8 cellular contexts compared by ENCODE assay signal in genomic region chr1:177355575-177355974, GRCh38.
DNase-seq lines count a peak whose midpoint lies in the region; ATAC-seq and TF ChIP-seq lines count a peak whose summit lies in the region.

No MANE protein-coding gene starts in this region.

- H3K27ac Mint-ChIP-seq in activated T-helper 1 cell treated with anti-CD3 and anti-CD28 coated beads, Interleukin-12 subunit alpha, Interleukin-12 subunit beta, Interleukin-2, Interleukin-4 antibody, amounts not matched to agents 30 ng/mL and 10 ng/mL and 1 ng/mL, durations not matched to agents 14 hours and 24 hours and 36 hours = no peak overlapping the region

- peak; percentile 67 for ATAC-seq in GM18867 (IDR thresholded peaks at IDR 0.05; ENCODE audit: unreplicated experiment)

- H3K36me3 Mint-ChIP-seq in activated T-helper 1 cell treated with anti-CD3 and anti-CD28 coated beads, Interleukin-12 subunit alpha, Interleukin-12 subunit beta, Interleukin-2, Interleukin-4 antibody, amounts not matched to agents 30 ng/mL and 10 ng/mL and 1 ng/mL, durations not matched to agents 14 hours and 24 hours and 36 hours (ENCODE audit: low read depth) = no peaks in the 10 kb centered on the region

- H3K4me1 ChIP-seq in A673 (ENCODE audit: insufficient read depth, low read length, poor library complexity, severe bottlenecking) = peaks cover 10% of the 10 kb centered on the region

- no peaks in the 10 kb centered on the region for H3K27me3 Mint-ChIP-seq in activated T-helper 1 cell treated with anti-CD3 and anti-CD28 coated beads, Interleukin-12 subunit alpha, Interleukin-12 subunit beta, Interleukin-2, Interleukin-4 antibody, amounts not matched to agents 30 ng/mL and 10 ng/mL and 1 ng/mL, durations not matched to agents 14 hours and 24 hours and 36 hours (ENCODE audit: insufficient read depth)

- CTCF ChIA-PET in A673 (lab: Charles Lee) = interaction anchor here (0.6 to 0.8 kb wide), 2 partner anchors 15 to 457 kb away, joined by 3 read pairs; no protein-coding TSS in a partner anchor

- no peak overlapping the region for H3K4me3 ChIP-seq in A673 (ENCODE audit: low read depth, low read length, poor library complexity, severe bottlenecking)

- BruUV-seq in A673 (replicated peaks; lab: Mats Ljungman, UMichigan) = no TSS peak

- no peaks in the 10 kb centered on the region for H3K9me3 ChIP-seq in A673 (ENCODE audit: low read depth, low read length, poor library complexity, severe bottlenecking)

- intact Hi-C loops in A673 (cut with micrococcal nuclease; ENCODE audit: unreplicated experiment) = loop anchor here (1.0 to 10.0 kb wide), 3 partner anchors 427 to 589 kb away; no protein-coding TSS in a partner anchor
- intact Hi-C loops in activated T-helper 1 cell treated with anti-CD3 and anti-CD28 coated beads, Interleukin-12 subunit alpha, Interleukin-12 subunit beta, Interleukin-2, Interleukin-4 antibody, amounts not matched to agents 30 ng/mL and 10 ng/mL and 1 ng/mL, durations not matched to agents 14 hours and 24 hours and 36 hours (cut with micrococcal nuclease) = no loop called here

- DNase-seq in A673 (ENCODE audit: low spot score) (peak; percentile 41), RPMI8226 (peak; percentile 33), iPS-NIHi11 (ENCODE audit: low spot score) (peak; percentile 77), NCI-H774 (lab: John Stamatoyannopoulos, UW) (no peak), NCI-H345 (lab: John Stamatoyannopoulos, UW) (no peak)
- DNase-seq in activated T-helper 1 cell treated with anti-CD3 and anti-CD28 coated beads, Interleukin-12 subunit alpha, Interleukin-12 subunit beta, Interleukin-2, Interleukin-4 antibody, amounts not matched to agents 30 ng/mL and 10 ng/mL and 1 ng/mL, durations not matched to agents 14 hours and 24 hours and 36 hours (ENCODE audit: low spot score) = no peak
- DNase-seq in stimulated activated CD4-positive, alpha-beta T cell treated with anti-CD3 and anti-CD28 coated beads, Interleukin-15, amount 100 ng/mL, for 24 hours = no peak

- no peak overlapping the region for H3K27ac ChIP-seq in A673 (ENCODE audit: low read depth, low read length, poor library complexity, severe bottlenecking)

- POLR2A ChIA-PET in A673 (lab: Charles Lee; ENCODE audit: low non-redundant PET) = no interaction called here

- no peaks in the 10 kb centered on the region for H3K27me3 ChIP-seq in A673 (replicated peaks; ENCODE audit: insufficient read depth, low read depth, low read length, poor library complexity)

- H3K4me3 Mint-ChIP-seq in activated T-helper 1 cell treated with anti-CD3 and anti-CD28 coated beads, Interleukin-12 subunit alpha, Interleukin-12 subunit beta, Interleukin-2, Interleukin-4 antibody, amounts not matched to agents 30 ng/mL and 10 ng/mL and 1 ng/mL, durations not matched to agents 14 hours and 24 hours and 36 hours = no peak overlapping the region

- no peaks in the 10 kb centered on the region for H3K9me3 Mint-ChIP-seq in activated T-helper 1 cell treated with anti-CD3 and anti-CD28 coated beads, Interleukin-12 subunit alpha, Interleukin-12 subunit beta, Interleukin-2, Interleukin-4 antibody, amounts not matched to agents 30 ng/mL and 10 ng/mL and 1 ng/mL, durations not matched to agents 14 hours and 24 hours and 36 hours

- TF ChIP-seq CTCF in A673 (conservative IDR thresholded peaks at IDR 0.05; ENCODE audit: low read depth, low read length) = peak; percentile 65

- H3K4me1 Mint-ChIP-seq in activated T-helper 1 cell treated with anti-CD3 and anti-CD28 coated beads, Interleukin-12 subunit alpha, Interleukin-12 subunit beta, Interleukin-2, Interleukin-4 antibody, amounts not matched to agents 30 ng/mL and 10 ng/mL and 1 ng/mL, durations not matched to agents 14 hours and 24 hours and 36 hours (ENCODE audit: low read depth) = no peaks in the 10 kb centered on the region

- no peaks in the 10 kb centered on the region for H3K36me3 ChIP-seq in A673 (ENCODE audit: insufficient read depth, low read length, poor library complexity, severe bottlenecking)

Comparison
In these comparisons a context has a peak if more than half of its experiments do, and no peak if none do; other contexts are left out.
1. DNase-seq: peak in A673 (single experiment), RPMI8226 (single experiment) and iPS-NIHi11 (single experiment); none in activated T-helper 1 cell treated with anti-CD3 and anti-CD28 coated beads, Interleukin-12 subunit alpha, Interleukin-12 subunit beta, Interleukin-2, Interleukin-4 antibody, amounts not matched to agents 30 ng/mL and 10 ng/mL and 1 ng/mL, durations not matched to agents 14 hours and 24 hours and 36 hours (single experiment), NCI-H774 (single experiment), NCI-H345 (single experiment) and stimulated activated CD4-positive, alpha-beta T cell treated with anti-CD3 and anti-CD28 coated beads, Interleukin-15, amount 100 ng/mL, for 24 hours (single experiment).